14 cellular contexts compared by ENCODE assay signal in the genomic region with DNA sequence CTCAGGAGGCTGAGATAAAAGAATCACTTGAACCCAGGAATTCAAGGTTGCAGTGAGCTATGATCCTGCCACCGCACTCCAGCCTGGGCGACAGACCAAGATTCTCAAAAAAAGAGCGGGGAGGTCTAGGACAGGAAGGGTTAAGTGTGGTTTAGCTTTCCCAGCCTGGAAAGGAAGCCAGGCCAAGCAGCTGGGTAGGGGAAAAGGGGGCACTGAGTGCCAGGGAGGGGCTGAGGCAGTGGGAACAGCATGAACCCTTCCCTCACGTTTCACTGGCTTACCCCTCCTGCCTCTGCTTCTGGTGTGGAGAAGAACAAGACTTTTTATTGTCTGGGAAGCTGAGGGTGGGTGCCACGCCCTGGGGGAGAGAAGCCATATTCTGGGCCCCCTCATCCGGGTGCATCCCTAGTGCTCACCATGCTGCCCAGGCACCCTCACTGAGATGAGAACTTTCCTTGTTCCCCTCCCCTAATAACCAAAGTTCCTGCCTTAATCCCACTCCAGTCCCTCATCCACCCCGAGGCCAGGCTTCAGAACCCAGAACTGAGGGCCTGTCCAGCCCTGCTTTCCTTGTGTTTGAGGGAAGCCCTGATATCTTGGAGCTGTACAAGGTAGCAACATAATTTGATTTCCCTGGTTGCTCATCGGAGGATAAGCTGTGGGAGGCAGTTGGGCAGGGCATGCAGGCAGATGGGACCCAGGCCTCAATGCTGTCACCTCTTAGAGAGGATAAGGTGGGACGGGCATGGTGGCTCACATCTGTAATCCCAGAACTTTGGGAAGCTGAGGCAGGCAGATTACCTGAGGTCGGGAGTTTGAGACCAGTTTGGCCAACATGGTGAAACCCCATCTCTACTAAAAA. TPM values are rescaled to one million over a fixed set of nuclear protein-coding genes. Genes with fewer than 3 reads are reported as not detected.
DNase-seq lines count a peak whose midpoint lies in the region; ATAC-seq, FAIRE-seq and TF ChIP-seq lines count a peak whose summit lies in the region.
"Had no signal": no experiment of that assay in that cellular context is flagged by ENCODE, and none has a peak within 500 bp of the region (broad histone marks: within the 10 kb centered on the region; RNA-seq: fewer than 3 reads in every experiment).

No MANE protein-coding gene starts in this region.

- no peak for TF ChIP-seq RAD21 in HepG2 (CRISPR knock-in tag; IDR thresholded peaks at IDR 0.05)

- no peak overlapping the region for H3K9ac ChIP-seq in HepG2 (ENCODE audit: insufficient read depth, low read depth, low read length)

- H2AFZ ChIP-seq in HepG2 (ENCODE audit: low read length) = no peak overlapping the region
- H2AFZ ChIP-seq in osteoblast (ENCODE audit: low read length) = no peak overlapping the region

- no peaks in the 10 kb centered on the region; a peak in 1 of 5 replicates for H3K27me3 ChIP-seq in HepG2 (ENCODE audit: control insufficient read depth in 1 of 2, insufficient read depth in 2 of 2, low read length in 2 of 2)
- no peaks in the 10 kb centered on the region for H3K27me3 ChIP-seq in right lobe of liver
- no peaks in the 10 kb centered on the region for H3K27me3 ChIP-seq in osteoblast (ENCODE audit: insufficient read depth, low read length)
- H3K27me3 ChIP-seq in vagina = no peaks in the 10 kb centered on the region
- no peaks in the 10 kb centered on the region for H3K27me3 ChIP-seq in brain microvascular endothelial cell (replicated peaks)

- no peak for TF ChIP-seq EP300 in HepG2 (IDR thresholded peaks at IDR 0.05; ENCODE audit: low read depth in 2 of 2, low read length in 2 of 2)
- no peak for TF ChIP-seq EP300 in HepG2 (CRISPR knock-in tag; IDR thresholded peaks at IDR 0.05; ENCODE audit: borderline replicate concordance)

- H3K4me3 ChIP-seq in HepG2 (replicated peaks in 1 of 3; ENCODE audit: insufficient read depth in 1 of 3, low read depth in 2 of 3, low read length in 3 of 3) = no peak overlapping the region
- no peak overlapping the region for H3K4me3 ChIP-seq in right lobe of liver
- no peak overlapping the region for H3K4me3 ChIP-seq in coronary artery
- H3K4me3 ChIP-seq in osteoblast (ENCODE audit: insufficient read depth, low read length) = no peak overlapping the region
- no peak overlapping the region for H3K4me3 ChIP-seq in vagina
- no peak overlapping the region for H3K4me3 ChIP-seq in brain microvascular endothelial cell (ENCODE audit: low read depth, low read length)
- H3K4me3 ChIP-seq: spleen had no signal

- CTCF ChIA-PET in HepG2 (lab: Yijun Ruan, JAX; ENCODE audit: low intra/inter-chr PET ratio, low total read pairs) = no interaction called here

- TF ChIP-seq POLR2A in HepG2 (IDR thresholded peaks at IDR 0.05; ENCODE audit: insufficient read depth in 1 of 2, low read depth in 2 of 2, low read length in 2 of 2) = no peak
- no peak for TF ChIP-seq POLR2A in right lobe of liver (IDR thresholded peaks at IDR 0.05)
- TF ChIP-seq POLR2A in vagina (IDR thresholded peaks at IDR 0.05) = no peak

- TF ChIP-seq CTCF in HepG2 (CRISPR knock-in tag; IDR thresholded peaks at IDR 0.05) = no peak
- no peak for TF ChIP-seq CTCF in right lobe of liver (IDR thresholded peaks at IDR 0.05)
- no peak for TF ChIP-seq CTCF in coronary artery (IDR thresholded peaks at IDR 0.05)
- no peak for TF ChIP-seq CTCF in osteoblast (IDR thresholded peaks at IDR 0.05; ENCODE audit: extremely low read depth, low read depth, low read length)
- no peak for TF ChIP-seq CTCF in vagina (IDR thresholded peaks at IDR 0.05)
- TF ChIP-seq CTCF in brain microvascular endothelial cell (IDR thresholded peaks at IDR 0.05; ENCODE audit: low read depth, low read length, missing control alignments) = no peak

- H3K4me1 ChIP-seq in HepG2 (ENCODE audit: insufficient read depth, low read length) = peaks cover 68% of the 10 kb centered on the region
- peaks cover 0 to 14% (median 6%) of the 10 kb centered on the region in 4 donors for H3K4me1 ChIP-seq in right lobe of liver
- peaks cover 31% of the 10 kb centered on the region for H3K4me1 ChIP-seq in osteoblast (ENCODE audit: insufficient read depth, low read length)
- peaks cover 44% of the 10 kb centered on the region for H3K4me1 ChIP-seq in vagina

- H3K36me3 ChIP-seq in HepG2 (replicated peaks in 1 of 2; ENCODE audit: control insufficient read depth in 1 of 2, insufficient read depth in 2 of 2, low read length in 2 of 2) (no peaks in the 10 kb centered on the region), right lobe of liver (no peaks in the 10 kb centered on the region), osteoblast (ENCODE audit: insufficient read depth, low read length) (no peaks in the 10 kb centered on the region), vagina (no peaks in the 10 kb centered on the region), brain microvascular endothelial cell (replicated peaks) (peaks cover 6% of the 10 kb centered on the region)
- H3K36me3 ChIP-seq: spleen had no signal

- intact Hi-C loops in HepG2 (cut with micrococcal nuclease; ENCODE audit: unreplicated experiment) (no loop called here), right lobe of liver (cut with DNase I) (no loop called here), vagina (cut with DNase I) (no loop called here)

- POLR2A ChIA-PET in HepG2 (lab: Yijun Ruan, JAX) = interaction anchor here (0.9 to 6.1 kb wide), 3 partner anchors 8 to 16 kb away, joined by 3 to 90 read pairs (median 34); no protein-coding TSS in a partner anchor

- H3K4me2 ChIP-seq in HepG2 (ENCODE audit: low read depth, low read length) (no peak overlapping the region; the same call in 1 of the 2 replicates), osteoblast (ENCODE audit: insufficient read depth, low read length) (no peak overlapping the region)

- in situ Hi-C loops in HepG2 (cut with HindIII; ENCODE audit: extremely low pct_ligation_motif_present, low pct_unique_long_range_greater_than_20kb) = no loop called here
- in situ Hi-C loops in brain microvascular endothelial cell (cut with HindIII; ENCODE audit: low pct_ligation_motif_present, low sequenced_read_pairs) = no loop called here

- WGBS in HepG2 (ENCODE audit: low lambda C conversion rate) = 25% methylated on average over 8 of the region's 10 CpGs
- WGBS in right lobe of liver (ENCODE audit: insufficient coverage, low coverage, low lambda C conversion rate, missing lambda C conversion rate) = 81% methylated on average over 7 of the region's 10 CpGs

- H3K27ac ChIP-seq in HepG2 (ENCODE audit: extremely low read length, insufficient read depth, low read length) = no peak overlapping the region
- H3K27ac ChIP-seq in right lobe of liver = no peak overlapping the region
- H3K27ac ChIP-seq in coronary artery = peak overlapping the region; percentile 50 to 70
- H3K27ac ChIP-seq in osteoblast (ENCODE audit: low read depth, low read length) = peak overlapping the region; percentile 15
- peak overlapping the region; percentile 97 for H3K27ac ChIP-seq in vagina
- no peak overlapping the region for H3K27ac ChIP-seq in brain microvascular endothelial cell

- no peak for FAIRE-seq in HepG2 (lab: Jason Lieb, UNC)
- FAIRE-seq: G401.6 had no signal

- no TSS peak for BruUV-seq in HepG2 (replicated peaks; lab: Mats Ljungman, UMichigan)

- DNase-seq in HepG2 (ENCODE audit: low spot score) = no peak
- no peak for DNase-seq in right lobe of liver
- DNase-seq in coronary artery (ENCODE audit: low spot score) = peak; percentile 76
- DNase-seq in osteoblast (ENCODE audit: insufficient read length, low spot score, missing footprints) = no peak
- no peak for DNase-seq in vagina (ENCODE audit: extremely low spot score in 2 of 2)
- no peak for DNase-seq in NCI-H1417 treated with DMSO at 0.1 percent for 48 hours (lab: John Stamatoyannopoulos, UW)
- no peak for DNase-seq in brain microvascular endothelial cell
- DNase-seq: AML-193, cerebellar nuclear complex, foreskin melanocyte, NCI-H1694 treated with DMSO at 0.1 percent for 48 hours, spleen had no signal

- H3K79me2 ChIP-seq in HepG2 (ENCODE audit: insufficient read depth, low read length) (peaks cover 28% of the 10 kb centered on the region), osteoblast (ENCODE audit: insufficient read depth, low read length) (peaks cover 44% of the 10 kb centered on the region)

- ATAC-seq in HepG2 (no peak), right lobe of liver (no peak), HG03354 (IDR thresholded peaks at IDR 0.05; ENCODE audit: poor library complexity, severe bottlenecking, unreplicated experiment) (no peak)

- H4K20me1 ChIP-seq in HepG2 (ENCODE audit: insufficient read depth, low read length) (peaks cover 6% of the 10 kb centered on the region; the same call in 1 of the 2 replicates), osteoblast (ENCODE audit: insufficient read depth, low read length) (peaks cover 24% of the 10 kb centered on the region)

- no peaks in the 10 kb centered on the region for H3K9me3 ChIP-seq in HepG2 (ENCODE audit: low read length)
- no peaks in the 10 kb centered on the region for H3K9me3 ChIP-seq in right lobe of liver
- H3K9me3 ChIP-seq in osteoblast (ENCODE audit: low read depth, low read length) = no peaks in the 10 kb centered on the region
- no peaks in the 10 kb centered on the region for H3K9me3 ChIP-seq in vagina
- H3K9me3 ChIP-seq: spleen had no signal

RNA-seq across cellular contexts. Expression of gene LMNA, which starts 2.0 kb away (rescaled TPM):
- total RNA-seq in HepG2 (2016; rRNA removed; fragmentation: Illumina TruSeq; extraction: Trizol) = 190 and 225 TPM in 2 replicates
- 16.7 and 20.3 TPM in 2 replicates for total RNA-seq in HepG2 (2016; cell fraction: cytosol; rRNA removed; fragmentation: Illumina TruSeq; extraction: Trizol; ENCODE audit: low read depth)
- total RNA-seq in HepG2 (2016; cell fraction: insoluble cytoplasmic fraction; rRNA removed; fragmentation: Illumina TruSeq; extraction: Trizol) = 150 and 214 TPM in 2 replicates
- 22.8 and 26.6 TPM in 2 replicates for total RNA-seq in HepG2 (2016; cell fraction: membrane; rRNA removed; fragmentation: Illumina TruSeq; extraction: Trizol)
- 106 and 117 TPM in 2 replicates for total RNA-seq in HepG2 (2016; cell fraction: nucleus; rRNA removed; fragmentation: Illumina TruSeq; extraction: Trizol)
- 107 and 110 TPM in 2 replicates for polyA plus RNA-seq in HepG2 (2011; rRNA removed)
- 79.6 and 122 TPM in 2 replicates for polyA plus RNA-seq in HepG2 (2011; cell fraction: cytosol; rRNA removed)
- 236 and 366 TPM in 2 replicates for polyA plus RNA-seq in HepG2 (2011; cell fraction: nucleus; rRNA removed)
- polyA plus RNA-seq in HepG2 (2012) = 86.7 and 101 TPM in 2 replicates
- 11.1 and 13.2 TPM in 2 replicates for polyA plus RNA-seq in HepG2 (2016; cell fraction: cytosol; fragmentation: Illumina TruSeq; extraction: Trizol; ENCODE audit: low read depth)
- polyA plus RNA-seq in HepG2 (2016; cell fraction: insoluble cytoplasmic fraction; fragmentation: Illumina TruSeq; extraction: Trizol; ENCODE audit: low read depth) = 143 and 179 TPM in 2 replicates
- 12.6 and 16.9 TPM in 2 replicates for polyA plus RNA-seq in HepG2 (2016; cell fraction: membrane; fragmentation: Illumina TruSeq; extraction: Trizol; ENCODE audit: low read depth)
- 177 and 182 TPM in 2 replicates for polyA plus RNA-seq in HepG2 (2016; cell fraction: nucleus; fragmentation: Illumina TruSeq; extraction: Trizol; ENCODE audit: insufficient read depth, low read depth)
- polyA minus RNA-seq in HepG2 (2011; rRNA and poly(A)+ RNA removed; ENCODE audit: low replicate concordance) = 159 and 307 TPM in 2 replicates
- polyA minus RNA-seq in HepG2 (2011; cell fraction: cytosol; rRNA and poly(A)+ RNA removed) = 120 and 130 TPM in 2 replicates
- 67.7 and 70.4 TPM in 2 replicates for polyA minus RNA-seq in HepG2 (2011; cell fraction: nucleus; rRNA and poly(A)+ RNA removed)
- 100 to 1,000 TPM in 3 of 6 experiments, 10 to 100 TPM in 3; 79.4 to 129 (median 98.8) TPM for total RNA-seq in right lobe of liver
- total RNA-seq in osteoblast = 774 and 854 TPM in 2 replicates
- total RNA-seq in vagina = 436 TPM

RNA-seq across cellular contexts. Expression of gene MEX3A, which starts 30.2 kb away (rescaled TPM):
- total RNA-seq in HepG2 (2016; rRNA removed; fragmentation: Illumina TruSeq; extraction: Trizol) (7.6 TPM in 2 replicates), right lobe of liver (1 to 10 TPM in 1 of 6 experiments, under 1 TPM in 5; 0.35 to 1.4 (median 0.83) TPM), osteoblast (0.88 and 1.1 TPM in 2 replicates), vagina (1.2 TPM)
- total RNA-seq in HepG2 (2016; cell fraction: cytosol; rRNA removed; fragmentation: Illumina TruSeq; extraction: Trizol; ENCODE audit: low read depth) = 1.4 and 2.5 TPM in 2 replicates
- total RNA-seq in HepG2 (2016; cell fraction: insoluble cytoplasmic fraction; rRNA removed; fragmentation: Illumina TruSeq; extraction: Trizol) = 5.3 and 7.9 TPM in 2 replicates
- 4.5 and 7.8 TPM in 2 replicates for total RNA-seq in HepG2 (2016; cell fraction: membrane; rRNA removed; fragmentation: Illumina TruSeq; extraction: Trizol)
- 6.2 and 7.5 TPM in 2 replicates for total RNA-seq in HepG2 (2016; cell fraction: nucleus; rRNA removed; fragmentation: Illumina TruSeq; extraction: Trizol)
- 9.0 and 9.1 TPM in 2 replicates for polyA plus RNA-seq in HepG2 (2011; rRNA removed)
- polyA plus RNA-seq in HepG2 (2011; cell fraction: cytosol; rRNA removed) = 7.3 and 8.1 TPM in 2 replicates
- 11.9 and 12.9 TPM in 2 replicates for polyA plus RNA-seq in HepG2 (2011; cell fraction: nucleus; rRNA removed)
- 4.3 and 9.1 TPM in 2 replicates for polyA plus RNA-seq in HepG2 (2012)
- 2.9 and 3.3 TPM in 2 replicates for polyA plus RNA-seq in HepG2 (2016; cell fraction: cytosol; fragmentation: Illumina TruSeq; extraction: Trizol; ENCODE audit: low read depth)
- polyA plus RNA-seq in HepG2 (2016; cell fraction: insoluble cytoplasmic fraction; fragmentation: Illumina TruSeq; extraction: Trizol; ENCODE audit: low read depth) = 10.7 and 11.1 TPM in 2 replicates
- 4.7 and 6.0 TPM in 2 replicates for polyA plus RNA-seq in HepG2 (2016; cell fraction: membrane; fragmentation: Illumina TruSeq; extraction: Trizol; ENCODE audit: low read depth)
- 14.7 and 15.4 TPM in 2 replicates for polyA plus RNA-seq in HepG2 (2016; cell fraction: nucleus; fragmentation: Illumina TruSeq; extraction: Trizol; ENCODE audit: insufficient read depth, low read depth)
- 2.3 and 13.0 TPM in 2 replicates for polyA minus RNA-seq in HepG2 (2011; rRNA and poly(A)+ RNA removed; ENCODE audit: low replicate concordance)
- polyA minus RNA-seq in HepG2 (2011; cell fraction: cytosol; rRNA and poly(A)+ RNA removed) = 10.6 and 11.8 TPM in 2 replicates
- polyA minus RNA-seq in HepG2 (2011; cell fraction: nucleus; rRNA and poly(A)+ RNA removed) = 4.1 and 6.2 TPM in 2 replicates

RNA-seq across cellular contexts. Expression of gene SEMA4A, which starts 40.9 kb away (rescaled TPM):
- total RNA-seq in HepG2 (2016; rRNA removed; fragmentation: Illumina TruSeq; extraction: Trizol) = 0.09 TPM in 1 of 2 replicates, not detected in the other
- total RNA-seq in HepG2 (2016; cell fraction: cytosol; rRNA removed; fragmentation: Illumina TruSeq; extraction: Trizol; ENCODE audit: low read depth) = not detected in 2 replicates
- total RNA-seq in HepG2 (2016; cell fraction: insoluble cytoplasmic fraction; rRNA removed; fragmentation: Illumina TruSeq; extraction: Trizol) = 0.15 TPM in 1 of 2 replicates, not detected in the other
- total RNA-seq in HepG2 (2016; cell fraction: membrane; rRNA removed; fragmentation: Illumina TruSeq; extraction: Trizol) = not detected in 2 replicates
- total RNA-seq in HepG2 (2016; cell fraction: nucleus; rRNA removed; fragmentation: Illumina TruSeq; extraction: Trizol) = 0.13 TPM in 1 of 2 replicates, not detected in the other
- polyA plus RNA-seq in HepG2 (2011; rRNA removed) = 0.14 and 0.20 TPM in 2 replicates
- 0.08 and 0.09 TPM in 2 replicates for polyA plus RNA-seq in HepG2 (2011; cell fraction: cytosol; rRNA removed)
- 0.21 and 0.61 TPM in 2 replicates for polyA plus RNA-seq in HepG2 (2011; cell fraction: nucleus; rRNA removed)
- 0.19 and 0.21 TPM in 2 replicates for polyA plus RNA-seq in HepG2 (2012)
- polyA plus RNA-seq in HepG2 (2016; cell fraction: cytosol; fragmentation: Illumina TruSeq; extraction: Trizol; ENCODE audit: low read depth) = not detected in 2 replicates
- 0.45 TPM in 1 of 2 replicates, not detected in the other for polyA plus RNA-seq in HepG2 (2016; cell fraction: insoluble cytoplasmic fraction; fragmentation: Illumina TruSeq; extraction: Trizol; ENCODE audit: low read depth)
- not detected in 2 replicates for polyA plus RNA-seq in HepG2 (2016; cell fraction: membrane; fragmentation: Illumina TruSeq; extraction: Trizol; ENCODE audit: low read depth)
- polyA plus RNA-seq in HepG2 (2016; cell fraction: nucleus; fragmentation: Illumina TruSeq; extraction: Trizol; ENCODE audit: insufficient read depth, low read depth) = 0.15 TPM in 1 of 2 replicates, not detected in the other
- polyA minus RNA-seq in HepG2 (2011; rRNA and poly(A)+ RNA removed; ENCODE audit: low replicate concordance) = 0.88 and 18.6 TPM in 2 replicates
- polyA minus RNA-seq in HepG2 (2011; cell fraction: cytosol; rRNA and poly(A)+ RNA removed) = not detected in 2 replicates
- polyA minus RNA-seq in HepG2 (2011; cell fraction: nucleus; rRNA and poly(A)+ RNA removed) = 0.39 TPM in 1 of 2 replicates, not detected in the other
- 1 to 10 TPM in 4 of 6 experiments, under 1 TPM in 2; 0.62 to 2.6 (median 1.3) TPM for total RNA-seq in right lobe of liver
- total RNA-seq in osteoblast = 1.5 and 1.8 TPM in 2 replicates
- 18.7 TPM for total RNA-seq in vagina

RNA-seq across cellular contexts. Expression of gene RAB25, which starts 51.5 kb away (rescaled TPM):
- total RNA-seq in HepG2 (2016; rRNA removed; fragmentation: Illumina TruSeq; extraction: Trizol) = 0.20 TPM in 1 of 2 replicates, not detected in the other
- total RNA-seq in HepG2 (2016; cell fraction: cytosol; rRNA removed; fragmentation: Illumina TruSeq; extraction: Trizol; ENCODE audit: low read depth) = not detected in 2 replicates
- total RNA-seq in HepG2 (2016; cell fraction: insoluble cytoplasmic fraction; rRNA removed; fragmentation: Illumina TruSeq; extraction: Trizol) = 0.17 TPM in 1 of 2 replicates, not detected in the other
- total RNA-seq in HepG2 (2016; cell fraction: membrane; rRNA removed; fragmentation: Illumina TruSeq; extraction: Trizol) = 0.17 TPM in 1 of 2 replicates, not detected in the other
- total RNA-seq in HepG2 (2016; cell fraction: nucleus; rRNA removed; fragmentation: Illumina TruSeq; extraction: Trizol) = not detected in 2 replicates
- 0.12 and 0.22 TPM in 2 replicates for polyA plus RNA-seq in HepG2 (2011; rRNA removed)
- 0.12 and 0.21 TPM in 2 replicates for polyA plus RNA-seq in HepG2 (2011; cell fraction: cytosol; rRNA removed)
- 0.33 and 0.37 TPM in 2 replicates for polyA plus RNA-seq in HepG2 (2011; cell fraction: nucleus; rRNA removed)
- polyA plus RNA-seq in HepG2 (2012) = 0.33 and 0.34 TPM in 2 replicates
- polyA plus RNA-seq in HepG2 (2016; cell fraction: cytosol; fragmentation: Illumina TruSeq; extraction: Trizol; ENCODE audit: low read depth) = not detected in 2 replicates
- not detected in 2 replicates for polyA plus RNA-seq in HepG2 (2016; cell fraction: insoluble cytoplasmic fraction; fragmentation: Illumina TruSeq; extraction: Trizol; ENCODE audit: low read depth)
- polyA plus RNA-seq in HepG2 (2016; cell fraction: membrane; fragmentation: Illumina TruSeq; extraction: Trizol; ENCODE audit: low read depth) = not detected in 2 replicates
- polyA plus RNA-seq in HepG2 (2016; cell fraction: nucleus; fragmentation: Illumina TruSeq; extraction: Trizol; ENCODE audit: insufficient read depth, low read depth) = not detected in 2 replicates
- not detected in 2 replicates for polyA minus RNA-seq in HepG2 (2011; rRNA and poly(A)+ RNA removed; ENCODE audit: low replicate concordance)
- not detected in 2 replicates for polyA minus RNA-seq in HepG2 (2011; cell fraction: cytosol; rRNA and poly(A)+ RNA removed)
- not detected in 2 replicates for polyA minus RNA-seq in HepG2 (2011; cell fraction: nucleus; rRNA and poly(A)+ RNA removed)
- total RNA-seq in right lobe of liver = 1 to 10 TPM in 2 of 6 experiments, under 1 TPM in 4; 0.40 to 3.2 (median 0.77) TPM
- not detected in 2 replicates for total RNA-seq in osteoblast
- 52.1 TPM for total RNA-seq in vagina

RNA-seq across cellular contexts. Expression of gene LAMTOR2, which starts 57.9 kb away (rescaled TPM):
- total RNA-seq in HepG2 (2016; rRNA removed; fragmentation: Illumina TruSeq; extraction: Trizol) (66.4 and 84.0 TPM in 2 replicates), right lobe of liver (10 to 100 TPM; 49.4 to 71.0 (median 60.3) TPM), osteoblast (36.6 and 40.1 TPM in 2 replicates), vagina (73.9 TPM)
- total RNA-seq in HepG2 (2016; cell fraction: cytosol; rRNA removed; fragmentation: Illumina TruSeq; extraction: Trizol; ENCODE audit: low read depth) = 39.6 and 58.1 TPM in 2 replicates
- 68.2 and 78.9 TPM in 2 replicates for total RNA-seq in HepG2 (2016; cell fraction: insoluble cytoplasmic fraction; rRNA removed; fragmentation: Illumina TruSeq; extraction: Trizol)
- total RNA-seq in HepG2 (2016; cell fraction: membrane; rRNA removed; fragmentation: Illumina TruSeq; extraction: Trizol) = 45.1 and 68.3 TPM in 2 replicates
- total RNA-seq in HepG2 (2016; cell fraction: nucleus; rRNA removed; fragmentation: Illumina TruSeq; extraction: Trizol) = 22.4 and 23.2 TPM in 2 replicates
- 36.5 and 44.9 TPM in 2 replicates for polyA plus RNA-seq in HepG2 (2011; rRNA removed)
- 45.1 and 65.7 TPM in 2 replicates for polyA plus RNA-seq in HepG2 (2011; cell fraction: cytosol; rRNA removed)
- polyA plus RNA-seq in HepG2 (2011; cell fraction: nucleus; rRNA removed) = 14.0 and 16.2 TPM in 2 replicates
- polyA plus RNA-seq in HepG2 (2012) = 28.1 and 35.0 TPM in 2 replicates
- polyA plus RNA-seq in HepG2 (2016; cell fraction: cytosol; fragmentation: Illumina TruSeq; extraction: Trizol; ENCODE audit: low read depth) = 49.1 and 78.5 TPM in 2 replicates
- polyA plus RNA-seq in HepG2 (2016; cell fraction: insoluble cytoplasmic fraction; fragmentation: Illumina TruSeq; extraction: Trizol; ENCODE audit: low read depth) = 91.2 and 98.7 TPM in 2 replicates
- 42.8 and 62.9 TPM in 2 replicates for polyA plus RNA-seq in HepG2 (2016; cell fraction: membrane; fragmentation: Illumina TruSeq; extraction: Trizol; ENCODE audit: low read depth)
- 45.4 and 50.6 TPM in 2 replicates for polyA plus RNA-seq in HepG2 (2016; cell fraction: nucleus; fragmentation: Illumina TruSeq; extraction: Trizol; ENCODE audit: insufficient read depth, low read depth)
- 18.1 and 65.8 TPM in 2 replicates for polyA minus RNA-seq in HepG2 (2011; rRNA and poly(A)+ RNA removed; ENCODE audit: low replicate concordance)
- polyA minus RNA-seq in HepG2 (2011; cell fraction: cytosol; rRNA and poly(A)+ RNA removed) = 8.4 and 8.6 TPM in 2 replicates
- 6.3 and 9.4 TPM in 2 replicates for polyA minus RNA-seq in HepG2 (2011; cell fraction: nucleus; rRNA and poly(A)+ RNA removed)

Comparison
In these comparisons a context has a peak if more than half of its experiments do, and no peak if none do; other contexts are left out.
1. H3K27ac ChIP-seq: peak in coronary artery (2 of 2), osteoblast (single experiment) and vagina (single experiment); none in HepG2 (single experiment), right lobe of liver (0 of 3) and brain microvascular endothelial cell (single experiment).